ENCODE assay signal across 9 cellular contexts in the genomic region with DNA sequence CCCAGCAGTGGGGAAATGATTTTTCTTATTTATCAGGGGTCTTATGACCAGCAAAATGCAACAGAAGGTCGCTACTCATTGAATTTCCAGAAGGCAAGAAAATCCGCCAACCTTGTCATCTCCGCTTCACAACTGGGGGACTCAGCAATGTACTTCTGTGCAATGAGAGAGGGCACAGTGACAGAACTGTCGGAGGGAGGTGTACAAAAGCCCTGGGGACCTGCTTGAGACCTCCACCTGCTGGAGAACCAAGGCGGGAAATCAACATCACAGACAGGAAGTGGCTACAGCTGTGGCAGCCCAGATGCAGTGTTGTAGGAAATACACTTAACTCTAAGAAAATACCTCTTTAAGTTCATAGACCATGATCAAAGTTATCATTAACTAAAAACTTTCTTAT.
DNase-seq lines count a peak whose midpoint lies in the region; ATAC-seq and TF ChIP-seq lines count a peak whose summit lies in the region.
"Had no signal": no experiment of that assay in that cellular context is flagged by ENCODE, and none has a peak within 500 bp of the region (broad histone marks: within the 10 kb centered on the region; RNA-seq: fewer than 3 reads in every experiment).

No MANE protein-coding gene starts in this region.

- intact Hi-C loops in esophagus muscularis mucosa (cut with DNase I): no loop called here

- H3K36me3 ChIP-seq in esophagus muscularis mucosa: no peaks in the 10 kb centered on the region

- no peaks in the 10 kb centered on the region for H3K27me3 ChIP-seq in esophagus muscularis mucosa

- H3K4me3 ChIP-seq in esophagus muscularis mucosa: no peak overlapping the region

- H3K27ac Mint-ChIP-seq in naive B cell: peak overlapping the region; percentile 85 to 99 (median 97)
- H3K27ac Mint-ChIP-seq: dendritic cell treated with granulocyte-macrophage colony-stimulating factor and Interleukin-4, amounts not matched to agents 40 ng/mL and 50 ng/mL, for 4 days had no signal

- no peaks in the 10 kb centered on the region for H3K9me3 Mint-ChIP-seq in naive B cell
- H3K9me3 Mint-ChIP-seq: dendritic cell treated with granulocyte-macrophage colony-stimulating factor and Interleukin-4, amounts not matched to agents 40 ng/mL and 50 ng/mL, for 4 days had no signal

- peak; percentile 34 to 44 for DNase-seq in activated CD4-positive, alpha-beta T cell treated with anti-CD3 and anti-CD28 coated beads, Interleukin-2, amount 50 U/mL, for 48 hours
- peak; percentile 83 for DNase-seq in naive B cell
- no peak for DNase-seq in esophagus muscularis mucosa (ENCODE audit: extremely low spot score)
- DNase-seq in GOT3 (lab: John Stamatoyannopoulos, UW): no peak
- DNase-seq in NCI-H2227 treated with DMSO at 0.1 percent for 48 hours (lab: John Stamatoyannopoulos, UW): no peak

- peaks cover 35 to 46% (median 38%) of the 10 kb centered on the region in 3 donors for H3K4me1 Mint-ChIP-seq in naive B cell

- no peaks in the 10 kb centered on the region for H3K4me1 ChIP-seq in esophagus muscularis mucosa

- H3K4me3 Mint-ChIP-seq in naive B cell: peak overlapping the region; percentile 43 to 90 (median 84)
- H3K4me3 Mint-ChIP-seq: dendritic cell treated with granulocyte-macrophage colony-stimulating factor and Interleukin-4, amounts not matched to agents 40 ng/mL and 50 ng/mL, for 4 days had no signal

- no peak for TF ChIP-seq CTCF in esophagus muscularis mucosa (IDR thresholded peaks at IDR 0.05)

- TF ChIP-seq EP300 in esophagus muscularis mucosa (IDR thresholded peaks at IDR 0.05): no peak

- 59% methylated on average over 5 of the region's 5 CpGs for WGBS in esophagus muscularis mucosa

- no peak overlapping the region for H3K27ac ChIP-seq in esophagus muscularis mucosa (replicated peaks in 1 of 4)

- no peaks in the 10 kb centered on the region for H3K36me3 Mint-ChIP-seq in naive B cell

- no peak for TF ChIP-seq POLR2A in esophagus muscularis mucosa (IDR thresholded peaks at IDR 0.05; ENCODE audit: low read depth)

- H3K27me3 Mint-ChIP-seq in naive B cell: no peaks in the 10 kb centered on the region
- H3K27me3 Mint-ChIP-seq: dendritic cell treated with granulocyte-macrophage colony-stimulating factor and Interleukin-4, amounts not matched to agents 40 ng/mL and 50 ng/mL, for 4 days had no signal

- ATAC-seq in GM18508 (IDR thresholded peaks at IDR 0.05; ENCODE audit: insufficient read depth, unreplicated experiment): peak; percentile 76
- peak; percentile 54 for ATAC-seq in HG03066 (IDR thresholded peaks at IDR 0.05; ENCODE audit: low read depth, unreplicated experiment)
- peak; percentile 86 to 88 for ATAC-seq in naive B cell (ENCODE audit: low read depth in 2 of 2)
- ATAC-seq in GM21717 (IDR thresholded peaks at IDR 0.05; ENCODE audit: unreplicated experiment): no peak

- no peaks in the 10 kb centered on the region for H3K9me3 ChIP-seq in esophagus muscularis mucosa

Comparison
In these comparisons a context has a peak if more than half of its experiments do, and no peak if none do; other contexts are left out.
1. DNase-seq: peak in activated CD4-positive, alpha-beta T cell treated with anti-CD3 and anti-CD28 coated beads, Interleukin-2, amount 50 U/mL, for 48 hours (2 of 2) and naive B cell (single experiment); none in esophagus muscularis mucosa (single experiment), GOT3 (single experiment) and NCI-H2227 treated with DMSO at 0.1 percent for 48 hours (single experiment).